ENCODE assay signal across 9 cellular contexts in genomic region chr11:3164540-3165151, GRCh38. TPM values are rescaled to one million over a fixed set of nuclear protein-coding genes. Genes with fewer than 3 reads are reported as not detected.
DNase-seq lines count a peak whose midpoint lies in the region; ATAC-seq and TF ChIP-seq lines count a peak whose summit lies in the region.
"Had no signal": no experiment of that assay in that cellular context is flagged by ENCODE, and none has a peak within 500 bp of the region (broad histone marks: within the 10 kb centered on the region; RNA-seq: fewer than 3 reads in every experiment).

No MANE protein-coding gene starts in this region.

- H3K4me3 ChIP-seq in coronary artery (peak overlapping the region; percentile 96), mesenchymal stem cell (ENCODE audit: insufficient read depth in 1 of 2, low read depth in 1 of 2, low read length in 2 of 2) (peak overlapping the region; percentile 78 to 98)

- H3K36me3 ChIP-seq in mesenchymal stem cell (ENCODE audit: control insufficient read depth in 1 of 2, insufficient read depth in 2 of 2, low read depth in 1 of 2, low read length in 2 of 2) = peaks cover 0 to 3% of the 10 kb centered on the region in 2 experiments

- peak overlapping the region in 1 of 2 experiments; percentile 79 for H2BK12ac ChIP-seq in mesenchymal stem cell (ENCODE audit: low read length in 2 of 2)

- H3K9ac ChIP-seq in mesenchymal stem cell (ENCODE audit: low read length) = peak overlapping the region; percentile 88

- H2BK15ac ChIP-seq in mesenchymal stem cell (ENCODE audit: low read depth, poor library complexity, severe bottlenecking) = peak overlapping the region; percentile 62

- H4K91ac ChIP-seq in mesenchymal stem cell (ENCODE audit: low read length) = no peak overlapping the region

- H2AFZ ChIP-seq in mesenchymal stem cell (ENCODE audit: low read depth, low read length) = no peak overlapping the region

- H2AK5ac ChIP-seq in mesenchymal stem cell (ENCODE audit: low read length, severe bottlenecking) = no peak overlapping the region

- peaks cover 20% of the 10 kb centered on the region for H3K27me3 Mint-ChIP-seq in activated CD4-positive, alpha-beta T cell treated with anti-CD3 and anti-CD28 coated beads for 36 hours
- peaks cover 19% of the 10 kb centered on the region for H3K27me3 Mint-ChIP-seq in type B pancreatic cell

- peak overlapping the region in 1 of 2 experiments; percentile 89 for H3K14ac ChIP-seq in mesenchymal stem cell (ENCODE audit: low read length in 2 of 2)

- POLR2A ChIA-PET in activated CD4-positive, alpha-beta T cell treated with anti-CD3 and anti-CD28 coated beads for 36 hours (lab: Charles Lee) = no interaction called here

- no peak overlapping the region for H4K8ac ChIP-seq in mesenchymal stem cell (ENCODE audit: low read length)

- H3K36me3 Mint-ChIP-seq in activated CD4-positive, alpha-beta T cell treated with anti-CD3 and anti-CD28 coated beads for 36 hours (ENCODE audit: low read depth) = no peaks in the 10 kb centered on the region
- H3K36me3 Mint-ChIP-seq in type B pancreatic cell = no peaks in the 10 kb centered on the region

- H3K4me1 Mint-ChIP-seq in activated CD4-positive, alpha-beta T cell treated with anti-CD3 and anti-CD28 coated beads for 36 hours = peaks cover 27% of the 10 kb centered on the region
- H3K4me1 Mint-ChIP-seq in type B pancreatic cell (ENCODE audit: unreplicated experiment) = peaks cover 34% of the 10 kb centered on the region

- intact Hi-C loops in activated CD4-positive, alpha-beta T cell treated with anti-CD3 and anti-CD28 coated beads for 36 hours (cut with DNase I, micrococcal nuclease) = loop anchor here (2.0 to 5.0 kb wide), 4 partner anchors 58 to 258 kb away; partner anchors contain the start of genes NAP1L4 (in 1 of the 2) and ZNF195 (in 1 of the 2)

- H3K9me3 ChIP-seq in mesenchymal stem cell (ENCODE audit: control insufficient read depth, low read length) = no peaks in the 10 kb centered on the region

- H3K4ac ChIP-seq in mesenchymal stem cell (ENCODE audit: low read depth in 1 of 2, low read length in 2 of 2) = peak overlapping the region in 1 of 2 experiments; percentile 90

- CTCF ChIA-PET in activated CD4-positive, alpha-beta T cell treated with anti-CD3 and anti-CD28 coated beads for 36 hours (lab: Charles Lee) = no interaction called here

- H3K4me3 Mint-ChIP-seq in activated CD4-positive, alpha-beta T cell treated with anti-CD3 and anti-CD28 coated beads for 36 hours = peak overlapping the region; percentile 60
- peak overlapping the region; percentile 84 for H3K4me3 Mint-ChIP-seq in type B pancreatic cell

- DNase-seq in activated CD4-positive, alpha-beta T cell treated with anti-CD3 and anti-CD28 coated beads for 36 hours = no peak
- no peak for DNase-seq in activated CD4-positive, alpha-beta T cell treated with anti-CD3 and anti-CD28 coated beads, Interleukin-2, amount 50 U/mL, for 1 hour
- no peak for DNase-seq in coronary artery (ENCODE audit: low spot score)
- DNase-seq in mesenchymal stem cell = no peak
- DNase-seq in type B pancreatic cell (ENCODE audit: extremely low spot score, unreplicated experiment) = no peak
- DNase-seq in germinal center (ENCODE audit: low spot score) = no peak
- DNase-seq in HCEC 1CT = no peak

- peak overlapping the region; percentile 92 for H3K4me2 ChIP-seq in mesenchymal stem cell (ENCODE audit: low read length, poor library complexity, severe bottlenecking)

- H3K23ac ChIP-seq in mesenchymal stem cell (ENCODE audit: low read length in 2 of 2) = peak overlapping the region in 1 of 2 experiments; percentile 92

- ATAC-seq in activated CD4-positive, alpha-beta T cell treated with anti-CD3 and anti-CD28 coated beads for 36 hours = peak; percentile 8
- no peak for ATAC-seq in HG03039 (IDR thresholded peaks at IDR 0.05; ENCODE audit: unreplicated experiment)

- H3K27ac ChIP-seq in coronary artery = peak overlapping the region; percentile 73 to 90
- no peak overlapping the region for H3K27ac ChIP-seq in mesenchymal stem cell (ENCODE audit: low read length, poor library complexity, severe bottlenecking)

- H2BK5ac ChIP-seq in mesenchymal stem cell (ENCODE audit: low read depth, low read length, poor library complexity, severe bottlenecking) = no peak overlapping the region

- TF ChIP-seq CTCF in coronary artery (IDR thresholded peaks at IDR 0.05) (no peak), type B pancreatic cell (conservative IDR thresholded peaks at IDR 0.05) (no peak)

- no peaks in the 10 kb centered on the region for H3K9me3 Mint-ChIP-seq in activated CD4-positive, alpha-beta T cell treated with anti-CD3 and anti-CD28 coated beads for 36 hours (ENCODE audit: low read depth)
- no peaks in the 10 kb centered on the region for H3K9me3 Mint-ChIP-seq in type B pancreatic cell

- H3K18ac ChIP-seq in mesenchymal stem cell (ENCODE audit: low read depth in 1 of 2, low read length in 2 of 2) = peak overlapping the region; percentile 85 to 86

- peaks cover 22% of the 10 kb centered on the region for H3K79me1 ChIP-seq in mesenchymal stem cell (replicated peaks; ENCODE audit: low read length, poor library complexity, severe bottlenecking)

- peaks cover 45% of the 10 kb centered on the region for H3K4me1 ChIP-seq in mesenchymal stem cell (ENCODE audit: control insufficient read depth, insufficient read depth, low read depth, low read length)

- peak overlapping the region; percentile 42 for H2BK120ac ChIP-seq in mesenchymal stem cell (ENCODE audit: low read depth, low read length)

- WGBS in mesenchymal stem cell = 1% methylated on average over 26 of the region's 46 CpGs

- H3K27ac Mint-ChIP-seq in activated CD4-positive, alpha-beta T cell treated with anti-CD3 and anti-CD28 coated beads for 36 hours = no peak overlapping the region
- H3K27ac Mint-ChIP-seq in type B pancreatic cell = no peak overlapping the region

- H3K27me3 ChIP-seq in mesenchymal stem cell (ENCODE audit: control insufficient read depth in 1 of 2, insufficient read depth in 1 of 2, low read length in 2 of 2) = peaks cover 4 to 17% of the 10 kb centered on the region in 2 experiments

RNA-seq across cellular contexts. Expression of gene OSBPL5, which starts 0.5 kb away (rescaled TPM):
- total RNA-seq in activated CD4-positive, alpha-beta T cell treated with anti-CD3 and anti-CD28 coated beads for 36 hours = 1 to 10 TPM; 5.8 to 7.1 TPM
- 13.7 TPM for polyA plus RNA-seq in mesenchymal stem cell (2013, experiment 1 of 2)
- polyA plus RNA-seq in mesenchymal stem cell (2013, experiment 2 of 2) = 14.6 TPM
- total RNA-seq in type B pancreatic cell (ENCODE audit: low replicate concordance) = 29.8 and 33.1 TPM in 2 replicates

RNA-seq across cellular contexts. Expression of gene MRGPRG, which starts 54.0 kb away (rescaled TPM):
- not detected for total RNA-seq in activated CD4-positive, alpha-beta T cell treated with anti-CD3 and anti-CD28 coated beads for 36 hours
- not detected for polyA plus RNA-seq in mesenchymal stem cell (2013, experiment 1 of 2)
- polyA plus RNA-seq in mesenchymal stem cell (2013, experiment 2 of 2) = not detected
- total RNA-seq in type B pancreatic cell (ENCODE audit: low replicate concordance) = not detected in 2 replicates
- total RNA-seq: renal cortical epithelial cell had no signal
